22 cellular contexts compared by ENCODE assay signal in genomic region chr12:47841506-47841905, GRCh38.
"Had no signal": no experiment of that assay in that cellular context is flagged by ENCODE, and none has a peak within 500 bp of the region (broad histone marks: within the 10 kb centered on the region; RNA-seq: fewer than 3 reads in every experiment).

No MANE protein-coding gene starts in this region.

- H3K27ac ChIP-seq: body of pancreas, left ventricle myocardium inferior, right lobe of liver, SK-N-MC, stomach, transverse colon, VCaP had no signal

- H3K9me3 Mint-ChIP-seq: immature natural killer cell; neural crest cell; stimulated activated memory B cell treated with anti-CD40 and anti-IgM and Interleukin-4, amounts not matched to agents 10 μg/mL and 1 μg/mL and 100 μg/mL, for 72 hours had no signal

- DNase-seq: activated CD4-positive, alpha-beta T cell treated with anti-CD3 and anti-CD28 coated beads, Interleukin-2, amount 50 U/mL, for 4 hours; activated gamma-delta T cell treated with Interleukin-2 at 50 U/mL for 16 hours; anterior cingulate cortex; body of pancreas; foreskin melanocyte; immature natural killer cell; kidney glomerular epithelial cell; left ventricle myocardium inferior; mucosa of descending colon; occipital lobe; right lobe of liver; stimulated activated CD4-positive, alpha-beta T cell treated with anti-CD3 and anti-CD28 coated beads, Interleukin-2, amount 100 ng/mL, for 24 hours; stomach; SW 1271; T-helper 17 cell; transverse colon had no signal

- H3K27me3 ChIP-seq: body of pancreas, right lobe of liver, stomach, transverse colon had no signal

- H3K4me3 ChIP-seq: body of pancreas, left ventricle myocardium inferior, mucosa of descending colon, right lobe of liver, SK-N-MC, skin epidermis, stomach, transverse colon had no signal

- H3K4me1 ChIP-seq: right lobe of liver had no signal

- H3K36me3 ChIP-seq: left ventricle myocardium inferior, right lobe of liver had no signal

- H3K9me3 ChIP-seq: body of pancreas, left ventricle myocardium inferior, mucosa of descending colon, right lobe of liver, stomach, transverse colon had no signal

- H3K36me3 Mint-ChIP-seq: immature natural killer cell had no signal

- ATAC-seq: activated CD4-positive, CD25-positive, alpha-beta regulatory T cell treated with anti-CD3 and anti-CD28 coated beads, Interleukin-2, amount 50 U/mL, for 24 hours; body of pancreas; mucosa of descending colon; right lobe of liver; stimulated activated memory B cell treated with anti-CD40 and anti-IgM and Interleukin-4, amounts not matched to agents 10 μg/mL and 1 μg/mL and 100 μg/mL, for 72 hours; T-helper 17 cell had no signal

- H3K27me3 Mint-ChIP-seq: T-helper 17 cell had no signal

- H3K4me3 Mint-ChIP-seq: immature natural killer cell; neural crest cell; stimulated activated memory B cell treated with anti-CD40 and anti-IgM and Interleukin-4, amounts not matched to agents 10 μg/mL and 1 μg/mL and 100 μg/mL, for 72 hours; T-helper 17 cell had no signal

- H3K27ac Mint-ChIP-seq: immature natural killer cell; stimulated activated memory B cell treated with anti-CD40 and anti-IgM and Interleukin-4, amounts not matched to agents 10 μg/mL and 1 μg/mL and 100 μg/mL, for 72 hours; T-helper 17 cell had no signal
